1 cellular context compared by ENCODE assay signal in the genomic region with DNA sequence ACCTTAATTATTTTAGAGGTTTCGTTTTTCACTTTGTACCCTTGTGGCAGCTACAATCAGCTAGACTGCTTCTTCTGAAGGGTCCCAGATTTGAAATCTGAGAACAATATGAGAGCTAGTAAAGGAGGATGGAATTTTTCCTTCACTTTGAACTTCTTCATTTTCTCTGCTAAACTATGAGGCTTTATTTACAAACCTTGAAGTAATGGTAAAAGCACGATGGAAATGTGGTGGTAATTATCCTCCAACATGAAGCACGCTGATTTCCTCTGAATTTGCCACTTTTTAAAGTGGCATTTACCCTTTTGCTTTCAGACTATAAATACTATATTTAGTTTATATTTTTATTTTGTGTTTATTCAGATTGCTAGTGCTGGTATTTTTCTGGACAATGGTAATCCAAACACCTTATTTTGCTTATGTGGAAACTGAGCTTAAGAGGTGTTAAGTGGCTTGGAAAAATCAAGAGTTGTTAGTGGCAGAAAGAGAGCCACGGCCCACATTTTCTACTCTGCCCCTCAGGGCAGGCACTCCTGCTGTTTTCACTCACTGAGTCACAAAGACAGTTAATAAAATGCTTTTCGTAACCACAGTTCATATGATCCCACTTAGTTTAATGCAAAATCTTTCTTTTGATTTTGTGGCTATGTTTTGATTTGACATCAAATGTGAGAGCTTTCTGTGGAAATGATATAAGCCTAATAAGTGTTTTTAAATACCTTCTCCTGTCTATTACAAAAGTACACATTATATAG.
TF ChIP-seq lines count a peak whose summit lies in the region.

No MANE protein-coding gene starts in this region.

TF ChIP-seq in IMR-90, 13 proteins besides CTCF, POLR2A, EP300 and RAD21 (continued from another document):
- TF ChIP-seq MXI1 (IDR thresholded peaks at IDR 0.05; ENCODE audit: borderline replicate concordance, low read depth, low read length) (no peak), BHLHE40 (IDR thresholded peaks at IDR 0.05; ENCODE audit: low read depth, low read length) (no peak), RFX5 (IDR thresholded peaks at IDR 0.05; ENCODE audit: low read depth, low read length) (no peak), CEBPB (IDR thresholded peaks at IDR 0.05; ENCODE audit: low read depth, low read length) (no peak), MAZ (IDR thresholded peaks at IDR 0.05; ENCODE audit: borderline replicate concordance, low read depth, low read length) (no peak), CHD1 (IDR thresholded peaks at IDR 0.05; ENCODE audit: low read depth, low read length) (no peak), FOS (IDR thresholded peaks at IDR 0.05; ENCODE audit: low read depth, low read length) (no peak)
